Comparison of ENCODE assay signal across 16 cellular contexts in the genomic region with DNA sequence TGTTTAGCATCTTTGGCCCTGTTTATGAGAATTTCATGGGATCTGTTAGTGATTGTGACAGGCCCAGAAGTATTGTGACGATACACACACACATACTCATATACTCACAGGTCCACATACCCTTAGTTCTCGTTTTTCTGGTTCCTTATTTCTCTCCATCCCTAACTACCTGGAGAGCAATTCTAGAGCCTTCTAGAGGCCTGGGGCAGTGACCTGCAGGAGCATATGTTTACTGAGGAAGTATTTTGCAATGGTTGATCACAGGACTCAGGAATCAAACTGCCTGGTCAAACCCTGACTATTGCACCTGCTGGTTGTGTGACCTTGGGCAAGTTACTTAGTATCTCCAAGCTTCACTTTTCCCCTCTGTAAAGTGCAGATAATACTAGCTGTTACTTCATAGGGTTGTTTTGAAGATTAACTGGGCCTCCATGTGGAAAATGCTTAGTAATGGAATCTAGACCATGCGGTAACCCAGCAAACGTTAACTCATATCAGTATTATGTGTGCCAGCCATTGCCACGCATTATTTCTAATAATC. TPM values are rescaled to one million over a fixed set of nuclear protein-coding genes. Genes with fewer than 3 reads are reported as not detected.
DNase-seq lines count a peak whose midpoint lies in the region; ATAC-seq and TF ChIP-seq lines count a peak whose summit lies in the region.
"Had no signal": no experiment of that assay in that cellular context is flagged by ENCODE, and none has a peak within 500 bp of the region (broad histone marks: within the 10 kb centered on the region; RNA-seq: fewer than 3 reads in every experiment).

No MANE protein-coding gene starts in this region.

- intact Hi-C loops in vagina (cut with DNase I) = no loop called here

- H3K27me3 ChIP-seq in hepatocyte = peaks cover 13% of the 10 kb centered on the region
- H3K27me3 ChIP-seq in trophoblast cell (ENCODE audit: insufficient read depth, low read length) = no peaks in the 10 kb centered on the region
- no peaks in the 10 kb centered on the region for H3K27me3 ChIP-seq in osteoblast (ENCODE audit: insufficient read depth, low read length)
- H3K27me3 ChIP-seq in vagina = no peaks in the 10 kb centered on the region

- no peak overlapping the region for H2BK12ac ChIP-seq in trophoblast cell (ENCODE audit: low read length)

- no peak overlapping the region for H4K8ac ChIP-seq in trophoblast cell (ENCODE audit: low read depth, low read length)

- no peak overlapping the region for H4K12ac ChIP-seq in trophoblast cell (ENCODE audit: low read depth, low read length)

- H2AK5ac ChIP-seq in trophoblast cell (ENCODE audit: low read length) = no peak overlapping the region

- H4K20me1 ChIP-seq in hepatocyte (ENCODE audit: insufficient read depth, poor library complexity, severe bottlenecking) (no peaks in the 10 kb centered on the region), osteoblast (ENCODE audit: insufficient read depth, low read length) (no peaks in the 10 kb centered on the region)

- H3K79me2 ChIP-seq in hepatocyte (peaks cover 3% of the 10 kb centered on the region), trophoblast cell (ENCODE audit: control insufficient read depth, insufficient read depth, low read length, poor library complexity) (no peaks in the 10 kb centered on the region), osteoblast (ENCODE audit: insufficient read depth, low read length) (peaks cover 8% of the 10 kb centered on the region)

- TF ChIP-seq CTCF in hepatocyte (IDR thresholded peaks at IDR 0.05; ENCODE audit: poor library complexity) (no peak), osteoblast (IDR thresholded peaks at IDR 0.05; ENCODE audit: extremely low read depth, low read depth, low read length) (no peak), vagina (IDR thresholded peaks at IDR 0.05) (no peak)

- no peak overlapping the region for H3K4me2 ChIP-seq in hepatocyte
- no peak overlapping the region for H3K4me2 ChIP-seq in trophoblast cell (ENCODE audit: low read length)
- no peak overlapping the region for H3K4me2 ChIP-seq in osteoblast (ENCODE audit: insufficient read depth, low read length)

- H3K14ac ChIP-seq in trophoblast cell (ENCODE audit: low read length) = no peak overlapping the region

- peak overlapping the region; percentile 68 for H3K27ac ChIP-seq in SK-N-MC
- peak overlapping the region; percentile 24 for H3K27ac ChIP-seq in hepatocyte
- no peak overlapping the region for H3K27ac ChIP-seq in trophoblast cell (ENCODE audit: low read depth, low read length)
- H3K27ac ChIP-seq in osteoblast (ENCODE audit: low read depth, low read length) = no peak overlapping the region
- H3K27ac ChIP-seq in vagina = no peak overlapping the region

- H3K9ac ChIP-seq in SK-N-MC (ENCODE audit: insufficient read length) (no peak overlapping the region), trophoblast cell (ENCODE audit: low read length) (no peak overlapping the region)

- DNase-seq in SK-N-MC (ENCODE audit: low read depth, low spot score) = no peak
- peak; percentile 90 for DNase-seq in amniotic epithelial cell (ENCODE audit: low read depth)
- peak; percentile 45 for DNase-seq in hepatocyte (ENCODE audit: low spot score)
- DNase-seq in trophoblast cell = peak; percentile 84 to 86
- DNase-seq in C1 segment of cervical spinal cord (lab: John Stamatoyannopoulos, UW) = no peak
- no peak for DNase-seq in osteoblast (ENCODE audit: insufficient read length, low spot score, missing footprints)
- no peak for DNase-seq in vagina (ENCODE audit: extremely low spot score in 2 of 2)
- DNase-seq: CD8-positive, alpha-beta T cell; DMS79; GOT3; Karpas-422; MM.1S; NCI-H1092 treated with DMSO at 0.1 percent for 48 hours; NCI-H2081 treated with DMSO at 0.1 percent for 48 hours; NCI-H524 had no signal

- H3K4me3 ChIP-seq in SK-N-MC (no peak overlapping the region), hepatocyte (no peak overlapping the region), trophoblast cell (ENCODE audit: low read depth, low read length) (no peak overlapping the region), osteoblast (ENCODE audit: insufficient read depth, low read length) (no peak overlapping the region), vagina (no peak overlapping the region)

- no peak for ATAC-seq in GM18870 (IDR thresholded peaks at IDR 0.05; ENCODE audit: unreplicated experiment)
- ATAC-seq: CD8-positive, alpha-beta T cell had no signal

- no peak overlapping the region for H3K23ac ChIP-seq in trophoblast cell (ENCODE audit: low read length)

- no peak overlapping the region for H3K18ac ChIP-seq in trophoblast cell (ENCODE audit: low read length)

- H3K9me3 ChIP-seq in SK-N-MC (ENCODE audit: low read depth, low read length) = 0 out of 2 replicates have a peak, but pooled peaks cover 6% of the 10 kb centered on the region
- H3K9me3 ChIP-seq in hepatocyte (ENCODE audit: low read depth) = no peaks in the 10 kb centered on the region
- H3K9me3 ChIP-seq in trophoblast cell (ENCODE audit: insufficient read depth, low read depth, low read length) = no peaks in the 10 kb centered on the region
- no peaks in the 10 kb centered on the region for H3K9me3 ChIP-seq in osteoblast (ENCODE audit: low read depth, low read length)
- no peaks in the 10 kb centered on the region for H3K9me3 ChIP-seq in vagina

- no peak for TF ChIP-seq POLR2A in vagina (IDR thresholded peaks at IDR 0.05)

- no peak overlapping the region for H4K91ac ChIP-seq in trophoblast cell (ENCODE audit: low read depth, low read length)

- no peaks in the 10 kb centered on the region for H3K9me2 ChIP-seq in hepatocyte (replicated peaks; ENCODE audit: insufficient read depth)

- no peak overlapping the region for H2AFZ ChIP-seq in hepatocyte
- no peak overlapping the region for H2AFZ ChIP-seq in trophoblast cell (ENCODE audit: insufficient read depth, low read length, poor library complexity)
- H2AFZ ChIP-seq in osteoblast (ENCODE audit: low read length) = no peak overlapping the region

- H3K4ac ChIP-seq in trophoblast cell (ENCODE audit: low read depth, low read length) = no peak overlapping the region

- no peak overlapping the region for H2BK5ac ChIP-seq in trophoblast cell (ENCODE audit: low read depth, low read length, poor library complexity)

- no peak overlapping the region for H2BK120ac ChIP-seq in trophoblast cell (ENCODE audit: insufficient read depth, low read length, poor library complexity)

- WGBS in hepatocyte (ENCODE audit: low lambda C conversion rate, missing lambda C conversion rate) = 76% methylated on average over 5 of the region's 5 CpGs
- WGBS in trophoblast cell (ENCODE audit: extremely low coverage, insufficient coverage, insufficient read length) = no CpG with 5 or more reads among the region's 5 CpGs

- peaks cover 95% of the 10 kb centered on the region for H3K36me3 ChIP-seq in SK-N-MC (ENCODE audit: insufficient read depth, low read length)
- H3K36me3 ChIP-seq in hepatocyte (replicated peaks; ENCODE audit: insufficient read depth, low read depth) = no peaks in the 10 kb centered on the region
- no peaks in the 10 kb centered on the region for H3K36me3 ChIP-seq in trophoblast cell (ENCODE audit: control insufficient read depth in 1 of 2, insufficient read depth in 2 of 2, low read length in 2 of 2)
- no peaks in the 10 kb centered on the region for H3K36me3 ChIP-seq in osteoblast (ENCODE audit: insufficient read depth, low read length)
- H3K36me3 ChIP-seq in vagina = no peaks in the 10 kb centered on the region

- H3K4me1 ChIP-seq in hepatocyte (ENCODE audit: insufficient read depth) (peaks cover 5% of the 10 kb centered on the region), trophoblast cell (ENCODE audit: control insufficient read depth in 1 of 2, insufficient read depth in 2 of 2, low read length in 2 of 2) (peaks cover 0 to 4% of the 10 kb centered on the region in 2 experiments), osteoblast (ENCODE audit: insufficient read depth, low read length) (peaks cover 15% of the 10 kb centered on the region), vagina (peaks cover 13% of the 10 kb centered on the region)

- H3K79me1 ChIP-seq in trophoblast cell (ENCODE audit: low read length) = peaks cover 3% of the 10 kb centered on the region

RNA-seq across cellular contexts. Expression of a gene that starts 8.7 kb away (rescaled TPM):
- total RNA-seq in hepatocyte = 8.9 and 12.3 TPM in 2 replicates
- 2.8 and 5.4 TPM in 2 replicates for polyA plus RNA-seq in hepatocyte
- polyA plus RNA-seq in trophoblast cell (2013) = 6.3 and 8.5 TPM in 2 replicates
- total RNA-seq in osteoblast = 56.5 and 86.9 TPM in 2 replicates
- total RNA-seq in vagina = 4.4 TPM
- total RNA-seq: CD8-positive, alpha-beta T cell had no signal

Comparison
In these comparisons a context has a peak if more than half of its experiments do, and no peak if none do; other contexts are left out.
1. DNase-seq: peak in amniotic epithelial cell (single experiment), hepatocyte (single experiment) and trophoblast cell (2 of 2); none in SK-N-MC (single experiment), C1 segment of cervical spinal cord (0 of 14), osteoblast (single experiment) and vagina (0 of 2).
2. H3K27ac ChIP-seq: peak in SK-N-MC (single experiment) and hepatocyte (single experiment); none in trophoblast cell (single experiment), osteoblast (single experiment) and vagina (single experiment).